8 cellular contexts compared by ENCODE assay signal in the genomic region with DNA sequence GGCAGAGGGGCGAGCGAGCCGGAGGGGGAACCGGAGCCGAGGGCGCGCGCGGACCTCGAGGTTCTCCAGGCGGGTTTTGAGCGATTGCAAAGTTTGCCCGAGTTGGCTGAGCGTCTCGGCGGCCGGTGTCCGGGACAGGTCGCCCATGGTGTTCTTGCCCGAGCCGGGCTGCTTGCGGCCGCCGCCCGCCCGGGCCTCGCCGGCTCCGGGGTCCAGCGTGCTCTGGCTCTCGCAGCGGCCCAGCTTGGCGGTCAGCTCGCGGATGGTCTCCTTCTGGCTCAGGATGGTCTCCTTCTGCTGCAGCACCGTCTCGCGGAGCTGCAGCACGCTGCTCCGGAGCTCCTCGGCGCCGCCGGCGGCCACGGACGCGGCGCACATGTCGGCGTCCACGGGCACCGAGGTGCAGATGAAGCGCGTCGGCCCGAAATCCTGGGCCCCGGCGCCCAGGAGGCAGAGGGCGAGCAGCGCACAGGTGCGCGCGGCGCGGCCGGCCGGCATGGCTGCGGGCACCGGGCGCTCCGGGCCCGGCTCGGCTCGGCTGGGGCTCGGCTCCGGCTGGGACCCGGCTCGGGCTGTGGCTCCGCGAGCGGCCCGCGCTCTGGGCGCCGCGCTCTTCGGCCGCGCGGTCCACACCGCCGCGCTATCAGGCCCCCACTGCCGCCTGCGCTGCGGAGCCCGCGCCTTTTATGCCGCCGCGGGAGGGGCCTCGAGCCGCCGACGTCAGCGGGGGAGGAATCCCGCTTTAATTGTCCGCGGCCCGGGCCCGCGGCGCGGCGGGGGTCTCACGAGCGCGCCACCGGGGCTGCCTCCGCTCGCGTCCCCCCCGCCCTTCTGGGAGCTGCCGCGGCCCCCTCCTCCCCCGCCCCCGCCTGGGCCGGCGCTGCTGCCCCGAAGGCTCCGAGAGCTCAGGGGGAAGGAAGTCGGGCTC. TPM values are rescaled to one million over a fixed set of nuclear protein-coding genes. Genes with fewer than 3 reads are reported as not detected.
DNase-seq lines count a peak whose midpoint lies in the region; ATAC-seq, FAIRE-seq and TF ChIP-seq lines count a peak whose summit lies in the region.

A gene with protein sequence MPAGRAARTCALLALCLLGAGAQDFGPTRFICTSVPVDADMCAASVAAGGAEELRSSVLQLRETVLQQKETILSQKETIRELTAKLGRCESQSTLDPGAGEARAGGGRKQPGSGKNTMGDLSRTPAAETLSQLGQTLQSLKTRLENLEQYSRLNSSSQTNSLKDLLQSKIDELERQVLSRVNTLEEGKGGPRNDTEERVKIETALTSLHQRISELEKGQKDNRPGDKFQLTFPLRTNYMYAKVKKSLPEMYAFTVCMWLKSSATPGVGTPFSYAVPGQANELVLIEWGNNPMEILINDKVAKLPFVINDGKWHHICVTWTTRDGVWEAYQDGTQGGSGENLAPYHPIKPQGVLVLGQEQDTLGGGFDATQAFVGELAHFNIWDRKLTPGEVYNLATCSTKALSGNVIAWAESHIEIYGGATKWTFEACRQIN (minus strand): TSS at position 659 of the 928 bp plus-strand sequence. CDS start 161 bp downstream, at position 498.

- H3K4me1 ChIP-seq in HAP-1 (no peaks in the 10 kb centered on the region), gastrocnemius medialis (peaks cover 24 to 32% of the 10 kb centered on the region in 2 donors)

- H3K9me3 ChIP-seq in HAP-1 (no peaks in the 10 kb centered on the region), gastrocnemius medialis (no peaks in the 10 kb centered on the region)

- H3K36me3 ChIP-seq in HAP-1 (replicated peaks) (peaks cover 22% of the 10 kb centered on the region), gastrocnemius medialis (no peaks in the 10 kb centered on the region)

- H3K27me3 ChIP-seq in HAP-1 (ENCODE audit: low read depth) (peaks cover 7% of the 10 kb centered on the region; the same call in 1 of the 2 replicates), gastrocnemius medialis (peaks cover 66 to 78% (median 76%) of the 10 kb centered on the region in 3 donors)

- peak; percentile 21 to 36 for ATAC-seq in gastrocnemius medialis
- no peak for ATAC-seq in GM21515 (IDR thresholded peaks at IDR 0.05; ENCODE audit: unreplicated experiment)
- ATAC-seq in GM18861 (IDR thresholded peaks at IDR 0.05; ENCODE audit: unreplicated experiment) = no peak

- peak within 1 kb of the TSS; percentile 60; the same call in 1 of the 2 replicates for H3K27ac ChIP-seq in VCaP
- no peak within 1 kb of the TSS for H3K27ac ChIP-seq in gastrocnemius medialis

- TF ChIP-seq POLR2A in gastrocnemius medialis (IDR thresholded peaks at IDR 0.05) = peak in 1 of 2 donors; percentile 40

- no peak for FAIRE-seq in frontal cortex (lab: Jason Lieb, UNC)

- in situ Hi-C loops in HAP-1 (cut with MboI; ENCODE audit: low sequenced_read_pairs) = no loop called here
- in situ Hi-C loops in gastrocnemius medialis (cut with MboI; ENCODE audit: low sequenced_read_pairs in 4 of 4) = no loop called here

- DNase-seq in 8988T (peak; percentile 64), HAP-1 (ENCODE audit: low spot score in 2 of 2) (peak; percentile 54 to 76), frontal cortex (ENCODE audit: low spot score in 2 of 2) (peak; percentile 65), gastrocnemius medialis (no peak), middle frontal gyrus (ENCODE audit: extremely low spot score, low spot score) (no peak)

- H3K4me3 ChIP-seq in HAP-1 (peak within 1 kb of the TSS; percentile 56), gastrocnemius medialis (peak within 1 kb of the TSS; percentile 40 to 61 (median 45))

- TF ChIP-seq CTCF in VCaP (conservative IDR thresholded peaks at IDR 0.05) = no peak
- TF ChIP-seq CTCF in gastrocnemius medialis (IDR thresholded peaks at IDR 0.05 in 4 of 5, conservative IDR thresholded peaks at IDR 0.05 in 1 of 5) = no peak

- intact Hi-C loops in gastrocnemius medialis (cut with DNase I; ENCODE audit: low total_unique reads) = loop anchor here (5.0 kb wide), 3 partner anchors 49 to 421 kb away; no protein-coding TSS in a partner anchor

RNA-seq across cellular contexts. Expression of the gene that starts here (rescaled TPM):
- total RNA-seq in frontal cortex = 6.1 TPM
- 1 to 10 TPM in 1 of 4 donors, under 1 TPM in 3; 0.07 to 2.4 (median 0.21) TPM for total RNA-seq in gastrocnemius medialis

Comparison
In these comparisons a context has a peak if more than half of its experiments do, and no peak if none do; other contexts are left out.
1. DNase-seq: peak in 8988T (single experiment), HAP-1 (2 of 2) and frontal cortex (2 of 2); none in gastrocnemius medialis (0 of 2) and middle frontal gyrus (single experiment).
2. ATAC-seq: peak in gastrocnemius medialis (2 of 2); none in GM21515 (single experiment) and GM18861 (single experiment).